16 cellular contexts compared by ENCODE assay signal in genomic region chr12:1422604-1423315, GRCh38.
DNase-seq lines count a peak whose midpoint lies in the region; ATAC-seq, FAIRE-seq and TF ChIP-seq lines count a peak whose summit lies in the region.
"Had no signal": no experiment of that assay in that cellular context is flagged by ENCODE, and none has a peak within 500 bp of the region (broad histone marks: within the 10 kb centered on the region; RNA-seq: fewer than 3 reads in every experiment).

No MANE protein-coding gene starts in this region.

- no peak overlapping the region for H3K27ac ChIP-seq in mammary epithelial cell (ENCODE audit: insufficient read depth, low read depth, low read length)
- H3K27ac ChIP-seq: epithelial cell of prostate, heart left ventricle had no signal

- H3K4me3 Mint-ChIP-seq in activated T-cell treated with anti-CD3 and anti-CD28 coated beads, Interleukin-2, amount 50 U/mL, for 72 hours = peak overlapping the region in 1 of 2 donors; percentile 66
- H3K4me3 Mint-ChIP-seq in T-helper 1 cell treated with Interleukin-12 subunit alpha and Interleukin-12 subunit beta and Interleukin-4 antibody, amounts not matched to agents 30 μg/mL and 1 μg/mL, for 36 hours = peak overlapping the region; percentile 36
- no peak overlapping the region for H3K4me3 Mint-ChIP-seq in stimulated activated naive CD8-positive, alpha-beta T cell treated with anti-CD3 and anti-CD28 coated beads, Interleukin-15, Interleukin-2, amounts not matched to agents 100 ng/mL and 50 ng/mL, for 24 hours
- H3K4me3 Mint-ChIP-seq: natural killer cell, type B pancreatic cell had no signal

- H3K4me1 Mint-ChIP-seq in activated T-cell treated with anti-CD3 and anti-CD28 coated beads, Interleukin-2, amount 50 U/mL, for 72 hours (ENCODE audit: low read depth) = peaks cover 19% of the 10 kb centered on the region
- H3K4me1 Mint-ChIP-seq in T-helper 1 cell treated with Interleukin-12 subunit alpha and Interleukin-12 subunit beta and Interleukin-4 antibody, amounts not matched to agents 30 μg/mL and 1 μg/mL, for 36 hours (ENCODE audit: low read depth) = peaks cover 29% of the 10 kb centered on the region
- H3K4me1 Mint-ChIP-seq in stimulated activated naive CD8-positive, alpha-beta T cell treated with anti-CD3 and anti-CD28 coated beads, Interleukin-15, Interleukin-2, amounts not matched to agents 100 ng/mL and 50 ng/mL, for 24 hours (ENCODE audit: low read depth) = peaks cover 14% of the 10 kb centered on the region

- no peaks in the 10 kb centered on the region for H3K4me1 ChIP-seq in mammary epithelial cell (ENCODE audit: insufficient read depth, low read length)

- WGBS in mammary epithelial cell (ENCODE audit: low coverage, missing lambda C conversion rate) = 84% methylated on average over 4 of the region's 4 CpGs

- H3K9me3 ChIP-seq in mammary epithelial cell (replicated peaks; ENCODE audit: insufficient read depth, low read length) = peaks cover 6% of the 10 kb centered on the region

- DNase-seq in activated T-cell treated with anti-CD3 and anti-CD28 coated beads, Interleukin-2, amount 50 U/mL, for 72 hours = peak in 1 of 2 donors; percentile 22
- DNase-seq in activated T-cell treated with anti-CD3 and anti-CD28 coated beads for 4 hours (no peak), mammary epithelial cell (no peak), RCC 7860 (ENCODE audit: low spot score) (no peak), NK-92 (lab: John Stamatoyannopoulos, UW; ENCODE audit: unreplicated experiment) (no peak)
- DNase-seq: heart left ventricle; left colon; natural killer cell; NCI-H1436 treated with DMSO at 0.1 percent for 48 hours; NCI-H526; stimulated activated CD8-positive, alpha-beta memory T cell treated with anti-CD3 and anti-CD28 coated beads, Interleukin-4, amount 100 ng/mL, for 48 hours had no signal

- FAIRE-seq in RCC 7860 (lab: Jason Lieb, UNC) = no peak

- no peaks in the 10 kb centered on the region for H3K36me3 ChIP-seq in mammary epithelial cell (ENCODE audit: insufficient read depth, low read length)

- no peak for TF ChIP-seq CTCF in mammary epithelial cell (conservative IDR thresholded peaks at IDR 0.05 in 1 of 2, IDR thresholded peaks at IDR 0.05 in 1 of 2; ENCODE audit: extremely low read depth in 1 of 2, insufficient read depth in 1 of 2, low read depth in 1 of 2, low read length in 2 of 2)

- intact Hi-C loops in mammary epithelial cell (cut with micrococcal nuclease) = no loop called here

- no TSS peak for BruUV-seq in mammary epithelial cell (replicated peaks; lab: Mats Ljungman, UMichigan)

- in situ Hi-C loops in mammary epithelial cell (cut with MboI; ENCODE audit: low sequenced_read_pairs in 2 of 2) = no loop called here

- peak; percentile 54 to 89 for ATAC-seq in activated T-cell treated with anti-CD3 and anti-CD28 coated beads, Interleukin-2, amount 50 U/mL, for 72 hours (replicated peaks in 1 of 2)
- ATAC-seq in GM21423 (IDR thresholded peaks at IDR 0.05; ENCODE audit: unreplicated experiment) = peak; percentile 42
- ATAC-seq: heart left ventricle, left colon had no signal

- dilution Hi-C loops in mammary epithelial cell (cut with HindIII; ENCODE audit: low sequenced_read_pairs) = no loop called here

- H3K4me3 ChIP-seq in mammary epithelial cell (replicated peaks in 1 of 3; ENCODE audit: insufficient read depth in 1 of 3, low read depth in 2 of 3, low read length in 3 of 3) = no peak overlapping the region
- H3K4me3 ChIP-seq: heart left ventricle had no signal

- no peaks in the 10 kb centered on the region for H3K27me3 Mint-ChIP-seq in activated T-cell treated with anti-CD3 and anti-CD28 coated beads, Interleukin-2, amount 50 U/mL, for 72 hours (ENCODE audit: low read depth)
- H3K27me3 Mint-ChIP-seq in T-helper 1 cell treated with Interleukin-12 subunit alpha and Interleukin-12 subunit beta and Interleukin-4 antibody, amounts not matched to agents 30 μg/mL and 1 μg/mL, for 36 hours (ENCODE audit: low read depth) = no peaks in the 10 kb centered on the region
- H3K27me3 Mint-ChIP-seq in stimulated activated naive CD8-positive, alpha-beta T cell treated with anti-CD3 and anti-CD28 coated beads, Interleukin-15, Interleukin-2, amounts not matched to agents 100 ng/mL and 50 ng/mL, for 24 hours = no peaks in the 10 kb centered on the region
- H3K27me3 Mint-ChIP-seq: type B pancreatic cell had no signal

- peak overlapping the region; percentile 90 for H3K27ac Mint-ChIP-seq in activated T-cell treated with anti-CD3 and anti-CD28 coated beads, Interleukin-2, amount 50 U/mL, for 72 hours
- H3K27ac Mint-ChIP-seq in T-helper 1 cell treated with Interleukin-12 subunit alpha and Interleukin-12 subunit beta and Interleukin-4 antibody, amounts not matched to agents 30 μg/mL and 1 μg/mL, for 36 hours = peak overlapping the region; percentile 84
- peak overlapping the region; percentile 27 for H3K27ac Mint-ChIP-seq in stimulated activated naive CD8-positive, alpha-beta T cell treated with anti-CD3 and anti-CD28 coated beads, Interleukin-15, Interleukin-2, amounts not matched to agents 100 ng/mL and 50 ng/mL, for 24 hours
- H3K27ac Mint-ChIP-seq: natural killer cell, type B pancreatic cell had no signal

- no peak overlapping the region for H3K4me2 ChIP-seq in mammary epithelial cell (ENCODE audit: insufficient read depth, low read depth, low read length)

- CTCF ChIA-PET in mammary epithelial cell (lab: Charles Lee; ENCODE audit: low non-redundant PET) = no interaction called here

- peaks cover 0 to 10% of the 10 kb centered on the region in 2 donors for H3K9me3 Mint-ChIP-seq in activated T-cell treated with anti-CD3 and anti-CD28 coated beads, Interleukin-2, amount 50 U/mL, for 72 hours
- H3K9me3 Mint-ChIP-seq in T-helper 1 cell treated with Interleukin-12 subunit alpha and Interleukin-12 subunit beta and Interleukin-4 antibody, amounts not matched to agents 30 μg/mL and 1 μg/mL, for 36 hours = peaks cover 28% of the 10 kb centered on the region
- H3K9me3 Mint-ChIP-seq in stimulated activated naive CD8-positive, alpha-beta T cell treated with anti-CD3 and anti-CD28 coated beads, Interleukin-15, Interleukin-2, amounts not matched to agents 100 ng/mL and 50 ng/mL, for 24 hours = peaks cover 6% of the 10 kb centered on the region
- H3K9me3 Mint-ChIP-seq: natural killer cell had no signal

- H3K9ac ChIP-seq in mammary epithelial cell (ENCODE audit: insufficient read depth, low read length) = no peak overlapping the region

- no peaks in the 10 kb centered on the region for H3K27me3 ChIP-seq in mammary epithelial cell (ENCODE audit: insufficient read depth, low read length)
- H3K27me3 ChIP-seq: heart left ventricle had no signal

- H3K36me3 Mint-ChIP-seq in activated T-cell treated with anti-CD3 and anti-CD28 coated beads, Interleukin-2, amount 50 U/mL, for 72 hours (ENCODE audit: insufficient read depth in 2 of 2) = peaks cover 21 to 25% of the 10 kb centered on the region in 2 donors
- H3K36me3 Mint-ChIP-seq in T-helper 1 cell treated with Interleukin-12 subunit alpha and Interleukin-12 subunit beta and Interleukin-4 antibody, amounts not matched to agents 30 μg/mL and 1 μg/mL, for 36 hours (ENCODE audit: low read depth) = peaks cover 22% of the 10 kb centered on the region
- H3K36me3 Mint-ChIP-seq in stimulated activated naive CD8-positive, alpha-beta T cell treated with anti-CD3 and anti-CD28 coated beads, Interleukin-15, Interleukin-2, amounts not matched to agents 100 ng/mL and 50 ng/mL, for 24 hours (ENCODE audit: low read depth) = peaks cover 30% of the 10 kb centered on the region

- no peaks in the 10 kb centered on the region for H3K79me2 ChIP-seq in mammary epithelial cell (ENCODE audit: insufficient read depth, low read length)

- no peak overlapping the region for H2AFZ ChIP-seq in mammary epithelial cell (ENCODE audit: low read depth, low read length)

- no peaks in the 10 kb centered on the region for H4K20me1 ChIP-seq in mammary epithelial cell (ENCODE audit: insufficient read depth, low read length)

Comparison
In these comparisons a context has a peak if more than half of its experiments do, and no peak if none do; other contexts are left out.
1. H3K27ac Mint-ChIP-seq: peak in every context shown above with its lines; median percentile 90 in activated T-cell treated with anti-CD3 and anti-CD28 coated beads, Interleukin-2, amount 50 U/mL, for 72 hours; 84 in T-helper 1 cell treated with Interleukin-12 subunit alpha and Interleukin-12 subunit beta and Interleukin-4 antibody, amounts not matched to agents 30 μg/mL and 1 μg/mL, for 36 hours; 27 in stimulated activated naive CD8-positive, alpha-beta T cell treated with anti-CD3 and anti-CD28 coated beads, Interleukin-15, Interleukin-2, amounts not matched to agents 100 ng/mL and 50 ng/mL, for 24 hours.